Comparison of ENCODE assay signal across 23 cellular contexts in genomic region chr3:109268181-109268580, GRCh38. TPM values are rescaled to one million over a fixed set of nuclear protein-coding genes. Genes with fewer than 3 reads are reported as not detected.
"Had no signal": no experiment of that assay in that cellular context is flagged by ENCODE, and none has a peak within 500 bp of the region (broad histone marks: within the 10 kb centered on the region; RNA-seq: fewer than 3 reads in every experiment).

No MANE protein-coding gene starts in this region.

- H3K27me3 Mint-ChIP-seq: memory B cell had no signal

- H3K36me3 ChIP-seq: cardiac muscle cell, colonic mucosa, left lung, tibial artery, vagina had no signal

- DNase-seq: activated CD4-positive, alpha-beta T cell treated with anti-CD3 and anti-CD28 coated beads, Interleukin-2, amount 50 U/mL, for 1 hour; activated CD8-positive, alpha-beta memory T cell treated with anti-CD3 and anti-CD28 coated beads for 24 hours; activated naive CD4-positive, alpha-beta T cell; activated naive CD8-positive, alpha-beta T cell treated with anti-CD3 and anti-CD28 coated beads, Interleukin-2, amount 10 ng/mL, durations not matched to agents 7 days and 5 days; aorta; colonic mucosa; left lung; nucleus accumbens; posterior cingulate gyrus; stimulated activated naive CD4-positive, alpha-beta T cell; T-helper 9 cell; tibial artery had no signal

- H3K27ac Mint-ChIP-seq: activated naive CD8-positive, alpha-beta T cell treated with anti-CD3 and anti-CD28 coated beads, Interleukin-2, amount 10 ng/mL, durations not matched to agents 7 days and 5 days; memory B cell; nephron had no signal

- H3K4me1 Mint-ChIP-seq: activated naive CD8-positive, alpha-beta T cell treated with anti-CD3 and anti-CD28 coated beads, Interleukin-2, amount 10 ng/mL, durations not matched to agents 7 days and 5 days; memory B cell had no signal

- H3K9me3 ChIP-seq: colonic mucosa, left lung, tibial artery, vagina had no signal

- H3K9me3 Mint-ChIP-seq: memory B cell had no signal

- H3K4me3 ChIP-seq: cardiac muscle cell, colonic mucosa, hepatocyte, left lung, tibial artery, vagina had no signal

- H3K4me1 ChIP-seq: colonic mucosa, left lung, tibial artery, vagina had no signal

- ATAC-seq: activated CD4-positive, CD25-positive, alpha-beta regulatory T cell treated with anti-CD3 and anti-CD28 coated beads, Interleukin-2, amount 50 U/mL, for 24 hours; esophagus mucosa; left lung had no signal

- H3K4me3 Mint-ChIP-seq: activated naive CD8-positive, alpha-beta T cell treated with anti-CD3 and anti-CD28 coated beads, Interleukin-2, amount 10 ng/mL, durations not matched to agents 7 days and 5 days; memory B cell; nephron had no signal

- H3K27ac ChIP-seq: cardiac muscle cell, colonic mucosa, hepatocyte, left lung, tibial artery, vagina had no signal

- H3K27me3 ChIP-seq: cardiac muscle cell, colonic mucosa, hepatocyte, left lung, tibial artery, vagina had no signal

- H3K36me3 Mint-ChIP-seq: activated naive CD8-positive, alpha-beta T cell treated with anti-CD3 and anti-CD28 coated beads, Interleukin-2, amount 10 ng/mL, durations not matched to agents 7 days and 5 days; memory B cell had no signal

RNA-seq across cellular contexts. Expression of gene DPPA2, which starts 48.1 kb away (rescaled TPM):
- total RNA-seq: activated naive CD8-positive, alpha-beta T cell treated with anti-CD3 and anti-CD28 coated beads, Interleukin-2, amount 10 ng/mL, durations not matched to agents 7 days and 5 days; aorta; cardiac muscle cell; colonic mucosa; esophagus mucosa; fibroblast of villous mesenchyme; glomerular endothelial cell; hepatocyte; left lung; subcutaneous adipose tissue; vagina had no signal
- polyA plus RNA-seq: aorta, cardiac muscle cell, hepatocyte, keratinocyte had no signal
